19 cellular contexts compared by ENCODE assay signal in the genomic region with DNA sequence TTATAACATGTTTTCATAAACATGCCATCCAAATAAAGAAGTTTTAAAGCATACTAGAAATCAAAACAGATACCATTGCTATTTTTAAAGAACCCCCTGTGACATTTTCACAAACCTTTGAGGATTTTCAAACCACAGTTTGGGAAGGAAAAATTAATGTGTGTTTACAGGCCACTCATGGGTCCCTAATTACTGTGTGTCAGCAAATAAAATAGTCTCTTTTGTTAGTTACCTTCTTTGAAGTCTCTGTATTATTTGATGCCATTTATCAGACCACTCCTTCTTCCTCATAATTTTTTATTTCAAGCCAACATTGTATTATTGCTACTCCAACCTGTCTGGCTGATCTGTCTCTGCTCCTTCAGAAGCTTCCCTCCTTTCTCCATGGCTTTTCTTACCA.
"Had no signal": no experiment of that assay in that cellular context is flagged by ENCODE, and none has a peak within 500 bp of the region (broad histone marks: within the 10 kb centered on the region; RNA-seq: fewer than 3 reads in every experiment).

No MANE protein-coding gene starts in this region.

- DNase-seq: islet precursor cell; left ventricle myocardium inferior; mesendoderm; naive B cell; natural killer cell; nephron progenitor cell; ovary; posterior cingulate gyrus; retina; right cardiac atrium; sigmoid colon; small intestine; spleen; stimulated activated CD4-positive, alpha-beta T cell treated with anti-CD3 and anti-CD28 coated beads, Interleukin-4, amount 100 ng/mL, for 24 hours; stimulated activated naive CD4-positive, alpha-beta T cell; tibial artery; trophoblast cell; upper lobe of right lung had no signal

- FAIRE-seq: small intestine, urothelium cell line had no signal
